ENCODE assay signal across 8 cellular contexts in genomic region chr1:186985889-186986491, GRCh38.
DNase-seq lines count a peak whose midpoint lies in the region; ATAC-seq, FAIRE-seq and TF ChIP-seq lines count a peak whose summit lies in the region.

No MANE protein-coding gene starts in this region.

- no peak overlapping the region for H3K4me3 Mint-ChIP-seq in astrocyte (ENCODE audit: unreplicated experiment)

- peaks cover 1% of the 10 kb centered on the region for H3K27me3 Mint-ChIP-seq in astrocyte (ENCODE audit: low read depth, unreplicated experiment)

- H3K36me3 Mint-ChIP-seq in astrocyte (ENCODE audit: low read depth, unreplicated experiment), result no peaks in the 10 kb centered on the region

- H3K4me2 ChIP-seq in astrocyte (ENCODE audit: low read length), result no peak overlapping the region

- H2AFZ ChIP-seq in astrocyte (ENCODE audit: low read depth, low read length), result no peak overlapping the region

- no peak for TF ChIP-seq POLR2A in stomach (IDR thresholded peaks at IDR 0.05)

- H3K27me3 ChIP-seq in astrocyte (ENCODE audit: insufficient read depth, low read length), result no peaks in the 10 kb centered on the region
- H3K27me3 ChIP-seq in stomach, result no peaks in the 10 kb centered on the region

- peak; percentile 86 for TF ChIP-seq CTCF in astrocyte (IDR thresholded peaks at IDR 0.05; ENCODE audit: insufficient read depth, low read depth, low read length)
- peak in 5 of 7 experiments; percentile 42 to 75 (median 62) for TF ChIP-seq CTCF in stomach (IDR thresholded peaks at IDR 0.05)

- WGBS in stomach, 5 donors, result 2 to 19% (median 5%) methylated on average over 2 of the region's 2 CpGs

- no peak overlapping the region for H3K27ac Mint-ChIP-seq in astrocyte (ENCODE audit: unreplicated experiment)

- H3K9ac ChIP-seq in astrocyte (ENCODE audit: low read length), result no peak overlapping the region

- H3K36me3 ChIP-seq in astrocyte (ENCODE audit: insufficient read depth, low read length), result no peaks in the 10 kb centered on the region
- peaks cover 0 to 8% (median 0%) of the 10 kb centered on the region in 4 donors for H3K36me3 ChIP-seq in stomach

- H3K79me2 ChIP-seq in astrocyte (ENCODE audit: insufficient read depth, low read length), result no peaks in the 10 kb centered on the region

- H4K20me1 ChIP-seq in astrocyte (ENCODE audit: insufficient read depth, low read length), result no peaks in the 10 kb centered on the region

- H3K9me3 Mint-ChIP-seq in astrocyte (ENCODE audit: unreplicated experiment), result no peaks in the 10 kb centered on the region

- H3K4me1 ChIP-seq in astrocyte (ENCODE audit: insufficient read depth, low read length) (no peaks in the 10 kb centered on the region), stomach (peaks cover 0 to 31% (median 9%) of the 10 kb centered on the region in 4 donors)

- H3K4me1 Mint-ChIP-seq in astrocyte (ENCODE audit: low read depth, unreplicated experiment), result no peaks in the 10 kb centered on the region

- intact Hi-C loops in stomach (cut with DNase I; ENCODE audit: low total_unique reads), result loop anchor here (5.0 to 10.0 kb wide), 3 partner anchors 379 to 581 kb away; no protein-coding TSS in a partner anchor

- H3K9me3 ChIP-seq in astrocyte (ENCODE audit: insufficient read depth, low read depth, low read length), result no peaks in the 10 kb centered on the region
- no peaks in the 10 kb centered on the region for H3K9me3 ChIP-seq in stomach

- peak; percentile 44 to 49 for DNase-seq in AML-193 (lab: John Stamatoyannopoulos, UW)
- DNase-seq in NCI-H2227 treated with DMSO at 0.1 percent for 48 hours (lab: John Stamatoyannopoulos, UW), result peak; percentile 72
- peak; percentile 36 for DNase-seq in astrocyte (ENCODE audit: low read depth)
- peak; percentile 39 for DNase-seq in iPS-NIHi11 (ENCODE audit: low spot score)
- DNase-seq in stomach, result no peak
- no peak for DNase-seq in stimulated activated CD4-positive, alpha-beta T cell treated with anti-CD3 and anti-CD28 coated beads, Interleukin-4, amount 100 ng/mL, for 4 hours

- H3K27ac ChIP-seq in astrocyte (ENCODE audit: low read depth, low read length) (no peak overlapping the region), stomach (no peak overlapping the region)

- FAIRE-seq in astrocyte (lab: Jason Lieb, UNC), result peak; percentile 98

- ATAC-seq in GM18511 (IDR thresholded peaks at IDR 0.05; ENCODE audit: unreplicated experiment) (peak; percentile 85), HG03159 (IDR thresholded peaks at IDR 0.05; ENCODE audit: unreplicated experiment) (peak; percentile 74)

- H3K4me3 ChIP-seq in astrocyte (ENCODE audit: insufficient read depth, low read depth, low read length) (no peak overlapping the region), stomach (no peak overlapping the region)

- TF ChIP-seq EP300 in stomach (IDR thresholded peaks at IDR 0.05), result no peak

Comparison
In these comparisons a context has a peak if more than half of its experiments do, and no peak if none do; other contexts are left out.
1. DNase-seq: peak in AML-193 (2 of 2), NCI-H2227 treated with DMSO at 0.1 percent for 48 hours (single experiment), astrocyte (single experiment) and iPS-NIHi11 (single experiment); none in stomach (single experiment) and stimulated activated CD4-positive, alpha-beta T cell treated with anti-CD3 and anti-CD28 coated beads, Interleukin-4, amount 100 ng/mL, for 4 hours (0 of 2).